Comparison of ENCODE assay signal across 17 cellular contexts in the genomic region with DNA sequence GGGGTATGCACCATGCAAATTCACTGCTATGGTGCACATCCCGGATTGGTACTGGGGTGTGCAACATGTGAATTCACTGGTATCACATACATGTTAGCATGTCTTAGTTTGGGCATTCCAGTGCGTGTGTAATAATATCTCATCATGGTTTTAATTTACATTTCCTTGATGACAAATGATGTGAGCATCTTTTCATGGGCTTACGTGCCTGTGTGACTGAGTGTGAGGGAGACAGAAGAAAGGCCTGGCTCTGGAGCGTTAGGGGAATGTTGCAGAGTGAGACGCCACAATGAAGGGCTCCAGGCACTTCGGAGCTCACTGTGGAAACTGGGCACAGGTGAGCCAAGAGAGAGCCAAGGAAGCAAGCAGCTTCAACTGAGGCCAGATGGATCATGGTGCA.
DNase-seq lines count a peak whose midpoint lies in the region; ATAC-seq and TF ChIP-seq lines count a peak whose summit lies in the region.
"Had no signal": no experiment of that assay in that cellular context is flagged by ENCODE, and none has a peak within 500 bp of the region (broad histone marks: within the 10 kb centered on the region; RNA-seq: fewer than 3 reads in every experiment).

No MANE protein-coding gene starts in this region.

- WGBS in heart right ventricle, 2 donors: 83 to 92% methylated on average over 6 of the region's 6 CpGs
- 33% methylated on average over 3 of the region's 6 CpGs; no CpG with 5 or more reads in 1 of the 2 experiments for WGBS in IMR-90 (ENCODE audit: extremely low coverage in 2 of 2, insufficient read length in 1 of 2), 2 experiments

- H2AK5ac ChIP-seq in IMR-90 (ENCODE audit: low read depth, low read length): no peak overlapping the region

- H3K4me3 Mint-ChIP-seq in immature natural killer cell: no peak overlapping the region
- H3K4me3 Mint-ChIP-seq in progenitor cell of endocrine pancreas (ENCODE audit: low read depth): no peak overlapping the region
- H3K4me3 Mint-ChIP-seq: CD14-positive monocyte had no signal

- H3K36me3 ChIP-seq in heart right ventricle (no peaks in the 10 kb centered on the region), IMR-90 (ENCODE audit: control insufficient read depth, insufficient read depth, low read length) (no peaks in the 10 kb centered on the region)

- TF ChIP-seq CTCF in heart right ventricle (IDR thresholded peaks at IDR 0.05) (no peak), IMR-90 (conservative IDR thresholded peaks at IDR 0.05; ENCODE audit: low read depth, low read length) (no peak), progenitor cell of endocrine pancreas (IDR thresholded peaks at IDR 0.05; ENCODE audit: unreplicated experiment) (no peak)

- no peak overlapping the region for H3K18ac ChIP-seq in IMR-90 (ENCODE audit: low read depth, low read length)

- no peak for TF ChIP-seq RAD21 in IMR-90 (IDR thresholded peaks at IDR 0.05; ENCODE audit: low read length)

- no peak overlapping the region for H3K4me2 ChIP-seq in IMR-90 (ENCODE audit: low read depth, low read length)

- H3K9me1 ChIP-seq in IMR-90 (ENCODE audit: insufficient read depth, low read length): peaks cover 2% of the 10 kb centered on the region; the same call in 1 of the 2 replicates

- no peak overlapping the region for H3K4me3 ChIP-seq in heart right ventricle
- no peak overlapping the region for H3K4me3 ChIP-seq in IMR-90 (ENCODE audit: insufficient read depth, low read depth, low read length)

- no peak overlapping the region for H4K91ac ChIP-seq in IMR-90 (ENCODE audit: insufficient read depth, low read depth, low read length)

- no peak overlapping the region for H4K5ac ChIP-seq in IMR-90 (ENCODE audit: low read depth, low read length)

- POLR2A ChIA-PET in IMR-90 (lab: Charles Lee; ENCODE audit: unreplicated experiment): no interaction called here

- dilution Hi-C loops in IMR-90 (cut with HindIII; ENCODE audit: low sequenced_read_pairs, unreplicated experiment): no loop called here

- no peak overlapping the region for H3K9ac ChIP-seq in IMR-90 (ENCODE audit: low read depth, low read length)

- H3K4me1 Mint-ChIP-seq in immature natural killer cell (peaks cover 9% of the 10 kb centered on the region in 2 donors), progenitor cell of endocrine pancreas (ENCODE audit: low read depth) (no peaks in the 10 kb centered on the region)

- H3K36me3 Mint-ChIP-seq in immature natural killer cell (no peaks in the 10 kb centered on the region), progenitor cell of endocrine pancreas (ENCODE audit: insufficient read depth) (no peaks in the 10 kb centered on the region)
- H3K36me3 Mint-ChIP-seq: CD14-positive monocyte had no signal

- no TSS peak for BruUV-seq in IMR-90 (replicated peaks; lab: Mats Ljungman, UMichigan)

- DNase-seq in Right ventricle myocardium inferior (ENCODE audit: missing footprints): peak; percentile 9
- no peak for DNase-seq in heart right ventricle
- peak; percentile 67 for DNase-seq in IMR-90
- peak; percentile 20 for DNase-seq in epithelial cell of prostate (ENCODE audit: low read depth, low spot score)
- no peak for DNase-seq in immature natural killer cell
- no peak for DNase-seq in DMS153 (lab: John Stamatoyannopoulos, UW)
- DNase-seq in stimulated activated CD4-positive, alpha-beta T cell treated with anti-CD3 and anti-CD28 coated beads, Interleukin-2, amount 100 ng/mL, for 24 hours: no peak
- no peak for DNase-seq in progenitor cell of endocrine pancreas (ENCODE audit: low spot score, unreplicated experiment)
- DNase-seq: Caco-2, DMS53, GF-D8, Kasumi-1, NCI-H1105 treated with DMSO at 0.1 percent for 48 hours, NCI-H187, NCI-H2171 had no signal

- no peak overlapping the region for H3K27ac ChIP-seq in heart right ventricle
- no peak overlapping the region for H3K27ac ChIP-seq in IMR-90 (ENCODE audit: insufficient read depth, low read length)
- H3K27ac ChIP-seq in epithelial cell of prostate: no peak overlapping the region
- H3K27ac ChIP-seq: 22Rv1 had no signal

- no peak overlapping the region for H2BK5ac ChIP-seq in IMR-90 (ENCODE audit: low read depth, low read length, poor library complexity, severe bottlenecking)

- peaks cover 11 to 58% (median 36%) of the 10 kb centered on the region in 7 donors for H3K27me3 ChIP-seq in heart right ventricle
- peaks cover 44% of the 10 kb centered on the region for H3K27me3 ChIP-seq in IMR-90 (ENCODE audit: control insufficient read depth, insufficient read depth, low read length)

- H3K9me3 Mint-ChIP-seq in immature natural killer cell: no peaks in the 10 kb centered on the region
- no peaks in the 10 kb centered on the region for H3K9me3 Mint-ChIP-seq in progenitor cell of endocrine pancreas (ENCODE audit: low read depth)

- H3K23ac ChIP-seq in IMR-90 (ENCODE audit: low read depth, low read length): no peak overlapping the region

- no peak overlapping the region for H2AK9ac ChIP-seq in IMR-90 (replicated peaks; ENCODE audit: low read depth, low read length, poor library complexity)

- in situ Hi-C loops in IMR-90 (cut with MboI; ENCODE audit: low sequenced_read_pairs): no loop called here

- H3K27ac Mint-ChIP-seq in immature natural killer cell (no peak overlapping the region), progenitor cell of endocrine pancreas (no peak overlapping the region)
- H3K27ac Mint-ChIP-seq: CD14-positive monocyte had no signal

- no peak for TF ChIP-seq POLR2A in IMR-90 (IDR thresholded peaks at IDR 0.05; ENCODE audit: low read depth, low read length)

- H2BK15ac ChIP-seq in IMR-90 (ENCODE audit: low read depth, low read length): no peak overlapping the region

- H2BK20ac ChIP-seq in IMR-90 (ENCODE audit: low read depth, low read length): no peak overlapping the region

- H3K4me1 ChIP-seq in heart right ventricle (peaks cover 0 to 10% (median 10%) of the 10 kb centered on the region in 9 donors), IMR-90 (ENCODE audit: control insufficient read depth, insufficient read depth, low read length) (peaks cover 3% of the 10 kb centered on the region)
- H3K4me1 ChIP-seq: Caco-2 had no signal

- no peak overlapping the region for H3K4ac ChIP-seq in IMR-90 (ENCODE audit: low read depth, low read length)

- peak overlapping the region; percentile 25 for H2AFZ ChIP-seq in IMR-90 (replicated peaks; ENCODE audit: low read length, poor library complexity)

- H4K8ac ChIP-seq in IMR-90 (ENCODE audit: low read depth in 2 of 2, low read length in 2 of 2): no peak overlapping the region

- no peak overlapping the region for H3K14ac ChIP-seq in IMR-90 (replicated peaks; ENCODE audit: low read depth, low read length)

- H3K79me1 ChIP-seq in IMR-90 (ENCODE audit: low read depth in 1 of 2, low read length in 2 of 2): no peaks in the 10 kb centered on the region

- ATAC-seq in Right ventricle myocardium inferior (no peak), heart right ventricle (no peak), IMR-90 (ENCODE audit: low read depth) (peak; percentile 62)

- H4K20me1 ChIP-seq in IMR-90 (ENCODE audit: insufficient read depth, low read length): peaks cover 3% of the 10 kb centered on the region; the same call in 1 of the 2 replicates

- H3K56ac ChIP-seq in IMR-90 (ENCODE audit: extremely low read depth, insufficient read depth, low read length): no peak overlapping the region

- no peaks in the 10 kb centered on the region for H3K9me3 ChIP-seq in heart right ventricle
- H3K9me3 ChIP-seq in IMR-90 (ENCODE audit: control insufficient read depth, insufficient read depth, low read length): 0 out of 2 replicates have a peak, but pooled peaks cover 2% of the 10 kb centered on the region
- H3K9me3 ChIP-seq: Caco-2 had no signal

- no peak overlapping the region for H2BK120ac ChIP-seq in IMR-90 (ENCODE audit: low read depth, low read length)

- H3K27me3 Mint-ChIP-seq in immature natural killer cell (ENCODE audit: low read depth in 3 of 3): peaks cover 7 to 12% (median 11%) of the 10 kb centered on the region in 3 donors
- H3K27me3 Mint-ChIP-seq in progenitor cell of endocrine pancreas: peaks cover 64% of the 10 kb centered on the region

- CTCF ChIA-PET in IMR-90 (lab: Yijun Ruan, JAX): no interaction called here

- intact Hi-C loops in Right ventricle myocardium inferior (cut with DNase I) (no loop called here), heart right ventricle (cut with DNase I) (no loop called here), IMR-90 (cut with micrococcal nuclease) (no loop called here)

TF ChIP-seq in IMR-90, 13 proteins besides CTCF, POLR2A, EP300 and RAD21:
- TF ChIP-seq, protein P1, sequence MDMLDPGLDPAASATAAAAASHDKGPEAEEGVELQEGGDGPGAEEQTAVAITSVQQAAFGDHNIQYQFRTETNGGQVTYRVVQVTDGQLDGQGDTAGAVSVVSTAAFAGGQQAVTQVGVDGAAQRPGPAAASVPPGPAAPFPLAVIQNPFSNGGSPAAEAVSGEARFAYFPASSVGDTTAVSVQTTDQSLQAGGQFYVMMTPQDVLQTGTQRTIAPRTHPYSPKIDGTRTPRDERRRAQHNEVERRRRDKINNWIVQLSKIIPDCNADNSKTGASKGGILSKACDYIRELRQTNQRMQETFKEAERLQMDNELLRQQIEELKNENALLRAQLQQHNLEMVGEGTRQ (IDR thresholded peaks at IDR 0.05; ENCODE audit: low read depth, low read length): no peak
- TF ChIP-seq CHD1 (IDR thresholded peaks at IDR 0.05; ENCODE audit: low read depth, low read length) (no peak), MAFK (IDR thresholded peaks at IDR 0.05; ENCODE audit: low read depth, low read length) (no peak), RFX5 (IDR thresholded peaks at IDR 0.05; ENCODE audit: low read depth, low read length) (no peak), MAZ (IDR thresholded peaks at IDR 0.05; ENCODE audit: borderline replicate concordance, low read depth, low read length) (no peak), CEBPB (IDR thresholded peaks at IDR 0.05; ENCODE audit: low read depth, low read length) (no peak)
- TF ChIP-seq, protein P2, sequence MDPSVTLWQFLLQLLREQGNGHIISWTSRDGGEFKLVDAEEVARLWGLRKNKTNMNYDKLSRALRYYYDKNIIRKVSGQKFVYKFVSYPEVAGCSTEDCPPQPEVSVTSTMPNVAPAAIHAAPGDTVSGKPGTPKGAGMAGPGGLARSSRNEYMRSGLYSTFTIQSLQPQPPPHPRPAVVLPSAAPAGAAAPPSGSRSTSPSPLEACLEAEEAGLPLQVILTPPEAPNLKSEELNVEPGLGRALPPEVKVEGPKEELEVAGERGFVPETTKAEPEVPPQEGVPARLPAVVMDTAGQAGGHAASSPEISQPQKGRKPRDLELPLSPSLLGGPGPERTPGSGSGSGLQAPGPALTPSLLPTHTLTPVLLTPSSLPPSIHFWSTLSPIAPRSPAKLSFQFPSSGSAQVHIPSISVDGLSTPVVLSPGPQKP (IDR thresholded peaks at IDR 0.05; ENCODE audit: borderline replicate concordance, low read depth, low read length): no peak

Comparison
In these comparisons a context has a peak if more than half of its experiments do, and no peak if none do; other contexts are left out.
1. DNase-seq: peak in Right ventricle myocardium inferior (single experiment), IMR-90 (single experiment) and epithelial cell of prostate (single experiment); none in heart right ventricle (0 of 2), immature natural killer cell (0 of 3), DMS153 (single experiment), stimulated activated CD4-positive, alpha-beta T cell treated with anti-CD3 and anti-CD28 coated beads, Interleukin-2, amount 100 ng/mL, for 24 hours (0 of 2) and progenitor cell of endocrine pancreas (single experiment).